ENCODE assay signal across 8 cellular contexts in genomic region chr18:69820538-69820937, GRCh38.
"Had no signal": no experiment of that assay in that cellular context is flagged by ENCODE, and none has a peak within 500 bp of the region (broad histone marks: within the 10 kb centered on the region; RNA-seq: fewer than 3 reads in every experiment).

No MANE protein-coding gene starts in this region.

- DNase-seq: GDM1, GF-D8 had no signal

- ATAC-seq: GM12878 had no signal

- FAIRE-seq: G401.6, GM12878, GM12891, GM12892, GM18507, GM19239 had no signal

- H3K4me3 ChIP-seq: GM12878 had no signal
